Comparison of ENCODE assay signal across 36 cellular contexts in genomic region chr3:26753109-26753508, GRCh38.
"Had no signal": no experiment of that assay in that cellular context is flagged by ENCODE, and none has a peak within 500 bp of the region (broad histone marks: within the 10 kb centered on the region; RNA-seq: fewer than 3 reads in every experiment).

No MANE protein-coding gene starts in this region.

- H3K9me3 ChIP-seq: ascending aorta, breast epithelium, esophagus muscularis mucosa, gastrocnemius medialis, heart right ventricle had no signal

- H3K27ac ChIP-seq: ascending aorta, breast epithelium, cardiac muscle cell, coronary artery, esophagus muscularis mucosa, foreskin keratinocyte, gastrocnemius medialis, heart right ventricle, hepatocyte, WERI-Rb-1 had no signal

- H3K9me3 Mint-ChIP-seq: activated naive CD8-positive, alpha-beta T cell treated with anti-CD3 and anti-CD28 coated beads, Interleukin-2, amount 10 ng/mL, durations not matched to agents 7 days and 5 days had no signal

- H3K4me1 ChIP-seq: ascending aorta, breast epithelium, foreskin keratinocyte, gastrocnemius medialis had no signal

- H3K27me3 ChIP-seq: ascending aorta, breast epithelium, cardiac muscle cell, esophagus muscularis mucosa, foreskin keratinocyte, gastrocnemius medialis, heart right ventricle, hepatocyte had no signal

- H3K79me2 ChIP-seq: hepatocyte had no signal

- H3K27ac Mint-ChIP-seq: activated B cell treated with CpG ODN at 0.5 μM for 24 hours; activated CD8-positive, alpha-beta T cell treated with anti-CD3 and anti-CD28 coated beads for 36 hours; activated naive CD4-positive, alpha-beta T cell treated with anti-CD3 and anti-CD28 coated beads, Interleukin-2, amount 10 ng/mL, durations not matched to agents 7 days and 5 days; activated naive CD4-positive, alpha-beta T cell treated with anti-CD3 and anti-CD28 coated beads, Interleukin-2, amount 50 U/mL, for 72 hours; activated naive CD8-positive, alpha-beta T cell treated with anti-CD3 and anti-CD28 coated beads, Interleukin-2, amount 10 ng/mL, durations not matched to agents 7 days and 5 days; activated T-helper 1 cell treated with anti-CD3 and anti-CD28 coated beads, Interleukin-12 subunit alpha, Interleukin-12 subunit beta, Interleukin-2, Interleukin-4 antibody, amounts not matched to agents 30 ng/mL and 10 ng/mL and 1 ng/mL, durations not matched to agents 14 hours and 24 hours and 36 hours; dendritic cell treated with granulocyte-macrophage colony-stimulating factor and Interleukin-4, amounts not matched to agents 40 ng/mL and 50 ng/mL, for 4 days; effector memory CD8-positive, alpha-beta T cell; T-helper 17 cell; T-helper 2 cell treated with Interferon-gamma antibody and Interleukin-4, amounts not matched to agents 5 μg/mL and 100 μg/mL, for 36 hours had no signal

- H2AFZ ChIP-seq: hepatocyte had no signal

- H3K4me2 ChIP-seq: hepatocyte had no signal

- H3K36me3 Mint-ChIP-seq: activated naive CD4-positive, alpha-beta T cell treated with anti-CD3 and anti-CD28 coated beads, Interleukin-2, amount 10 ng/mL, durations not matched to agents 7 days and 5 days; activated naive CD4-positive, alpha-beta T cell treated with anti-CD3 and anti-CD28 coated beads, Interleukin-2, amount 50 U/mL, for 72 hours; activated naive CD8-positive, alpha-beta T cell treated with anti-CD3 and anti-CD28 coated beads, Interleukin-2, amount 10 ng/mL, durations not matched to agents 7 days and 5 days; brain had no signal

- DNase-seq: activated B cell treated with CpG ODN at 0.5 μM for 24 hours; activated CD4-positive, alpha-beta T cell treated with anti-CD3 and anti-CD28 coated beads for 48 hours; activated CD4-positive, alpha-beta T cell treated with anti-CD3 and anti-CD28 coated beads, Interleukin-2, amount 50 U/mL, for 1 hour; activated CD4-positive, alpha-beta T cell treated with anti-CD3 and anti-CD28 coated beads, Interleukin-2, amount 50 U/mL, for 48 hours; activated CD8-positive, alpha-beta memory T cell treated with anti-CD3 and anti-CD28 coated beads for 24 hours; activated CD8-positive, alpha-beta T cell treated with anti-CD3 and anti-CD28 coated beads for 36 hours; activated gamma-delta T cell; activated naive CD4-positive, alpha-beta T cell; activated naive CD4-positive, alpha-beta T cell treated with anti-CD3 and anti-CD28 coated beads, Interleukin-2, amount 10 ng/mL, durations not matched to agents 7 days and 5 days; activated naive CD8-positive, alpha-beta T cell treated with anti-CD3 and anti-CD28 coated beads, Interleukin-2, amount 10 ng/mL, durations not matched to agents 7 days and 5 days; activated T-cell treated with anti-CD3 and anti-CD28 coated beads, Interleukin-2, amount 50 U/mL, for 1 hour; activated T-cell treated with anti-CD3 and anti-CD28 coated beads, Interleukin-2, amount 50 U/mL, for 48 hours; effector CD4-positive, alpha-beta T cell; effector memory CD8-positive, alpha-beta T cell; erythroblast; foreskin keratinocyte; gastrocnemius medialis; glutamatergic neuron; heart right ventricle; T-helper 1 cell; T-helper 17 cell; T1000 had no signal

- H3K27me3 Mint-ChIP-seq: activated B cell treated with CpG ODN at 0.5 μM for 24 hours; activated CD8-positive, alpha-beta T cell treated with anti-CD3 and anti-CD28 coated beads for 36 hours; activated naive CD4-positive, alpha-beta T cell treated with anti-CD3 and anti-CD28 coated beads, Interleukin-2, amount 10 ng/mL, durations not matched to agents 7 days and 5 days; activated naive CD8-positive, alpha-beta T cell treated with anti-CD3 and anti-CD28 coated beads, Interleukin-2, amount 10 ng/mL, durations not matched to agents 7 days and 5 days; central memory CD8-positive, alpha-beta T cell; dendritic cell treated with granulocyte-macrophage colony-stimulating factor and Interleukin-4, amounts not matched to agents 40 ng/mL and 50 ng/mL, for 4 days; effector memory CD8-positive, alpha-beta T cell; T-helper 17 cell had no signal

- H3K4me3 ChIP-seq: ascending aorta, breast epithelium, cardiac muscle cell, coronary artery, esophagus muscularis mucosa, gastrocnemius medialis, heart right ventricle, hepatocyte had no signal

- H3K36me3 ChIP-seq: ascending aorta, breast epithelium, cardiac muscle cell, esophagus muscularis mucosa, gastrocnemius medialis, heart right ventricle, WERI-Rb-1 had no signal

- H3K4me3 Mint-ChIP-seq: activated B cell treated with CpG ODN at 0.5 μM for 24 hours; activated CD8-positive, alpha-beta T cell treated with anti-CD3 and anti-CD28 coated beads for 36 hours; activated naive CD4-positive, alpha-beta T cell treated with anti-CD3 and anti-CD28 coated beads, Interleukin-2, amount 10 ng/mL, durations not matched to agents 7 days and 5 days; activated naive CD8-positive, alpha-beta T cell treated with anti-CD3 and anti-CD28 coated beads, Interleukin-2, amount 10 ng/mL, durations not matched to agents 7 days and 5 days; activated T-helper 1 cell treated with anti-CD3 and anti-CD28 coated beads, Interleukin-12 subunit alpha, Interleukin-12 subunit beta, Interleukin-2, Interleukin-4 antibody, amounts not matched to agents 30 ng/mL and 10 ng/mL and 1 ng/mL, durations not matched to agents 14 hours and 24 hours and 36 hours; brain; central memory CD8-positive, alpha-beta T cell; dendritic cell treated with granulocyte-macrophage colony-stimulating factor and Interleukin-4, amounts not matched to agents 40 ng/mL and 50 ng/mL, for 4 days; effector memory CD8-positive, alpha-beta T cell; T-helper 17 cell; T-helper 2 cell treated with Interferon-gamma antibody and Interleukin-4, amounts not matched to agents 5 μg/mL and 100 μg/mL, for 36 hours had no signal

- H3K4me1 Mint-ChIP-seq: activated B cell treated with CpG ODN at 0.5 μM for 24 hours; activated naive CD4-positive, alpha-beta T cell treated with anti-CD3 and anti-CD28 coated beads, Interleukin-2, amount 10 ng/mL, durations not matched to agents 7 days and 5 days; activated naive CD8-positive, alpha-beta T cell treated with anti-CD3 and anti-CD28 coated beads, Interleukin-2, amount 10 ng/mL, durations not matched to agents 7 days and 5 days; brain; central memory CD8-positive, alpha-beta T cell; T-helper 17 cell had no signal

- ATAC-seq: activated CD4-positive, CD25-positive, alpha-beta regulatory T cell treated with anti-CD3 and anti-CD28 coated beads, Interleukin-2, amount 50 U/mL, for 24 hours; activated CD8-positive, alpha-beta T cell treated with anti-CD3 and anti-CD28 coated beads for 36 hours; activated naive CD4-positive, alpha-beta T cell treated with anti-CD3 and anti-CD28 coated beads, Interleukin-2, amount 50 U/mL, for 72 hours; effector memory CD8-positive, alpha-beta T cell; foreskin keratinocyte; gastrocnemius medialis; T-helper 17 cell had no signal
